Comparison of ENCODE assay signal across 1 cellular context in genomic region chr17:67824735-67825626, GRCh38.
A peak's percentile ranks its signal among the peaks of the same experiment; 100 is the strongest.
TF ChIP-seq lines count a peak whose summit lies in the region.

A gene with protein sequence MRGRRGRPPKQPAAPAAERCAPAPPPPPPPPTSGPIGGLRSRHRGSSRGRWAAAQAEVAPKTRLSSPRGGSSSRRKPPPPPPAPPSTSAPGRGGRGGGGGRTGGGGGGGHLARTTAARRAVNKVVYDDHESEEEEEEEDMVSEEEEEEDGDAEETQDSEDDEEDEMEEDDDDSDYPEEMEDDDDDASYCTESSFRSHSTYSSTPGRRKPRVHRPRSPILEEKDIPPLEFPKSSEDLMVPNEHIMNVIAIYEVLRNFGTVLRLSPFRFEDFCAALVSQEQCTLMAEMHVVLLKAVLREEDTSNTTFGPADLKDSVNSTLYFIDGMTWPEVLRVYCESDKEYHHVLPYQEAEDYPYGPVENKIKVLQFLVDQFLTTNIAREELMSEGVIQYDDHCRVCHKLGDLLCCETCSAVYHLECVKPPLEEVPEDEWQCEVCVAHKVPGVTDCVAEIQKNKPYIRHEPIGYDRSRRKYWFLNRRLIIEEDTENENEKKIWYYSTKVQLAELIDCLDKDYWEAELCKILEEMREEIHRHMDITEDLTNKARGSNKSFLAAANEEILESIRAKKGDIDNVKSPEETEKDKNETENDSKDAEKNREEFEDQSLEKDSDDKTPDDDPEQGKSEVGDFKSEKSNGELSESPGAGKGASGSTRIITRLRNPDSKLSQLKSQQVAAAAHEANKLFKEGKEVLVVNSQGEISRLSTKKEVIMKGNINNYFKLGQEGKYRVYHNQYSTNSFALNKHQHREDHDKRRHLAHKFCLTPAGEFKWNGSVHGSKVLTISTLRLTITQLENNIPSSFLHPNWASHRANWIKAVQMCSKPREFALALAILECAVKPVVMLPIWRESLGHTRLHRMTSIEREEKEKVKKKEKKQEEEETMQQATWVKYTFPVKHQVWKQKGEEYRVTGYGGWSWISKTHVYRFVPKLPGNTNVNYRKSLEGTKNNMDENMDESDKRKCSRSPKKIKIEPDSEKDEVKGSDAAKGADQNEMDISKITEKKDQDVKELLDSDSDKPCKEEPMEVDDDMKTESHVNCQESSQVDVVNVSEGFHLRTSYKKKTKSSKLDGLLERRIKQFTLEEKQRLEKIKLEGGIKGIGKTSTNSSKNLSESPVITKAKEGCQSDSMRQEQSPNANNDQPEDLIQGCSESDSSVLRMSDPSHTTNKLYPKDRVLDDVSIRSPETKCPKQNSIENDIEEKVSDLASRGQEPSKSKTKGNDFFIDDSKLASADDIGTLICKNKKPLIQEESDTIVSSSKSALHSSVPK (N-terminal part only) (plus strand): TSS chr17:67825503. CDS start chr17:67825725, 222 bp downstream.

TF ChIP-seq in HepG2, 621 proteins besides CTCF, POLR2A, EP300 and RAD21 (continued from another document and continues in another):
- TF ChIP-seq ZNF850 (CRISPR knock-in tag; conservative IDR thresholded peaks at IDR 0.05) (no peak), HOXA9 (CRISPR knock-in tag; IDR thresholded peaks at IDR 0.05; ENCODE audit: borderline replicate concordance) (0 out of 2 replicates have a peak, but pooled peaks have one; percentile 58), U2AF1 (optimal IDR thresholded peaks at IDR 0.05; ENCODE audit: low read depth, low read length) (no peak), ZMAT5 (CRISPR knock-in tag; IDR thresholded peaks at IDR 0.05; ENCODE audit: borderline replicate concordance, low read depth) (no peak), SAP130 (CRISPR knock-in tag; IDR thresholded peaks at IDR 0.05; ENCODE audit: low read depth) (peak; percentile 81), BHLHE40 (IDR thresholded peaks at IDR 0.05; ENCODE audit: low read length) (peak; percentile 100), KLF15 (CRISPR knock-in tag; IDR thresholded peaks at IDR 0.05; ENCODE audit: borderline replicate concordance) (peak; percentile 57; the same call in 1 of the 2 replicates), HOXA3 (CRISPR knock-in tag; IDR thresholded peaks at IDR 0.05) (peak; percentile 95), ZNF660 (CRISPR knock-in tag; IDR thresholded peaks at IDR 0.05; ENCODE audit: borderline replicate concordance, low read depth) (no peak), ZFP90 (CRISPR knock-in tag; IDR thresholded peaks at IDR 0.05; ENCODE audit: borderline replicate concordance) (peak; percentile 23; the same call in 1 of the 2 replicates), SIN3B (IDR thresholded peaks at IDR 0.05; ENCODE audit: low read length) (no peak), NR3C1 (CRISPR knock-in tag; IDR thresholded peaks at IDR 0.05) (no peak), RAD51 (IDR thresholded peaks at IDR 0.05; ENCODE audit: borderline replicate concordance) (peak; percentile 79), ZNF256 (CRISPR knock-in tag; conservative IDR thresholded peaks at IDR 0.05) (0 out of 2 replicates have a peak, but pooled peaks have one; percentile 47), ZNF598 (CRISPR knock-in tag; IDR thresholded peaks at IDR 0.05; ENCODE audit: borderline replicate concordance) (no peak), DPF2 (CRISPR knock-in tag; IDR thresholded peaks at IDR 0.05; ENCODE audit: borderline replicate concordance, low read depth) (no peak), ZNF367 (CRISPR knock-in tag; IDR thresholded peaks at IDR 0.05; ENCODE audit: borderline replicate concordance) (peak; percentile 23; the same call in 1 of the 2 replicates), THAP7 (CRISPR knock-in tag; IDR thresholded peaks at IDR 0.05) (no peak), PITX1 (CRISPR knock-in tag; IDR thresholded peaks at IDR 0.05) (0 out of 2 replicates have a peak, but pooled peaks have one; percentile 14), ZNF18 (CRISPR knock-in tag; IDR thresholded peaks at IDR 0.05; ENCODE audit: insufficient replicate concordance) (no peak), PHF8 (CRISPR knock-in tag; IDR thresholded peaks at IDR 0.05) (peak; percentile 84), ETV5 (CRISPR knock-in tag; IDR thresholded peaks at IDR 0.05; ENCODE audit: borderline replicate concordance) (no peak), GTF3A (CRISPR knock-in tag; conservative IDR thresholded peaks at IDR 0.05) (no peak), ZNF10 (CRISPR knock-in tag; IDR thresholded peaks at IDR 0.05; ENCODE audit: borderline replicate concordance, low read depth) (no peak), SRSF1 (optimal IDR thresholded peaks at IDR 0.05; ENCODE audit: low read depth, low read length) (no peak), SNRNP70 (IDR thresholded peaks at IDR 0.05; ENCODE audit: low read depth, low read length) (no peak), HIVEP1 (CRISPR knock-in tag; IDR thresholded peaks at IDR 0.05) (no peak), MATR3 (CRISPR knock-in tag; IDR thresholded peaks at IDR 0.05) (no peak), CBFB (CRISPR knock-in tag; IDR thresholded peaks at IDR 0.05) (peak; percentile 65), ZNF337 (CRISPR knock-in tag; IDR thresholded peaks at IDR 0.05; ENCODE audit: borderline replicate concordance, low read depth) (no peak), ZNF264 (CRISPR knock-in tag; IDR thresholded peaks at IDR 0.05) (0 out of 2 replicates have a peak, but pooled peaks have one; percentile 42), SRSF4 (IDR thresholded peaks at IDR 0.05; ENCODE audit: low read depth, low read length, poor library complexity, severe bottlenecking) (no peak), PAWR (CRISPR knock-in tag; IDR thresholded peaks at IDR 0.05; ENCODE audit: borderline replicate concordance) (peak; percentile 59; the same call in 1 of the 2 replicates), ESRRA (CRISPR knock-in tag; IDR thresholded peaks at IDR 0.05; ENCODE audit: low read depth) (peak; percentile 43; the same call in 1 of the 2 replicates), ARNT2 (CRISPR knock-in tag; IDR thresholded peaks at IDR 0.05; ENCODE audit: low read depth) (peak; percentile 91), ZMYM4 (CRISPR knock-in tag; IDR thresholded peaks at IDR 0.05) (peak; percentile 87), ZNF350 (CRISPR knock-in tag; IDR thresholded peaks at IDR 0.05; ENCODE audit: borderline replicate concordance, low read depth) (no peak), SRY (CRISPR knock-in tag; IDR thresholded peaks at IDR 0.05) (peak; percentile 62; the same call in 1 of the 2 replicates), HDAC1 (CRISPR knock-in tag; IDR thresholded peaks at IDR 0.05) (peak; percentile 64), TBP (CRISPR knock-in tag; IDR thresholded peaks at IDR 0.05) (no peak), ZNF24 (IDR thresholded peaks at IDR 0.05) (0 out of 2 replicates have a peak, but pooled peaks have one; percentile 49)
- TF ChIP-seq, protein P1, sequence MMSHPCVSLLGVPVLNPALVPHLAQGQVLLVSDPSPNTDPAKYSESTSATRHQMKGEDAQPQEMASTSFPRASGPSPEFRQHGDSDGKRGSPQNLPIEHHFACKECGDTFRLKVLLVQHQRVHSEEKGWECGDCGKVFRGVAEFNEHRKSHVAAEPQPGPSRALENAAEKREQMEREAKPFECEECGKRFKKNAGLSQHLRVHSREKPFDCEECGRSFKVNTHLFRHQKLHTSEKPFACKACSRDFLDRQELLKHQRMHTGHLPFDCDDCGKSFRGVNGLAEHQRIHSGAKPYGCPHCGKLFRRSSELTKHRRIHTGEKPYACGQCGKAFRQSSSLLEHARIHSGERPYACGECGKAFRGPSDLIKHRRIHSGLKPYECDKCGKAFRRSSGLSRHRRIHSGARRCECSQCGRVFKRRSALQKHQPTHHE (CRISPR knock-in tag; IDR thresholded peaks at IDR 0.05; ENCODE audit: borderline replicate concordance) = no peak
- TF ChIP-seq, protein P2, sequence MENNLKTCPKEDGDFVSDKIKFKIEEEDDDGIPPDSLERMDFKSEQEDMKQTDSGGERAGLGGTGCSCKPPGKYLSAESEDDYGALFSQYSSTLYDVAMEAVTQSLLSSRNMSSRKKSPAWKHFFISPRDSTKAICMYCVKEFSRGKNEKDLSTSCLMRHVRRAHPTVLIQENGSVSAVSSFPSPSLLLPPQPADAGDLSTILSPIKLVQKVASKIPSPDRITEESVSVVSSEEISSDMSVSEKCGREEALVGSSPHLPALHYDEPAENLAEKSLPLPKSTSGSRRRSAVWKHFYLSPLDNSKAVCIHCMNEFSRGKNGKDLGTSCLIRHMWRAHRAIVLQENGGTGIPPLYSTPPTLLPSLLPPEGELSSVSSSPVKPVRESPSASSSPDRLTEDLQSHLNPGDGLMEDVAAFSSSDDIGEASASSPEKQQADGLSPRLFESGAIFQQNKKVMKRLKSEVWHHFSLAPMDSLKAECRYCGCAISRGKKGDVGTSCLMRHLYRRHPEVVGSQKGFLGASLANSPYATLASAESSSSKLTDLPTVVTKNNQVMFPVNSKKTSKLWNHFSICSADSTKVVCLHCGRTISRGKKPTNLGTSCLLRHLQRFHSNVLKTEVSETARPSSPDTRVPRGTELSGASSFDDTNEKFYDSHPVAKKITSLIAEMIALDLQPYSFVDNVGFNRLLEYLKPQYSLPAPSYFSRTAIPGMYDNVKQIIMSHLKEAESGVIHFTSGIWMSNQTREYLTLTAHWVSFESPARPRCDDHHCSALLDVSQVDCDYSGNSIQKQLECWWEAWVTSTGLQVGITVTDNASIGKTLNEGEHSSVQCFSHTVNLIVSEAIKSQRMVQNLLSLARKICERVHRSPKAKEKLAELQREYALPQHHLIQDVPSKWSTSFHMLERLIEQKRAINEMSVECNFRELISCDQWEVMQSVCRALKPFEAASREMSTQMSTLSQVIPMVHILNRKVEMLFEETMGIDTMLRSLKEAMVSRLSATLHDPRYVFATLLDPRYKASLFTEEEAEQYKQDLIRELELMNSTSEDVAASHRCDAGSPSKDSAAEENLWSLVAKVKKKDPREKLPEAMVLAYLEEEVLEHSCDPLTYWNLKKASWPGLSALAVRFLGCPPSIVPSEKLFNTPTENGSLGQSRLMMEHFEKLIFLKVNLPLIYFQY (CRISPR knock-in tag; IDR thresholded peaks at IDR 0.05; ENCODE audit: borderline replicate concordance) = peak; percentile 54; the same call in 1 of the 2 replicates
- TF ChIP-seq, protein P3, sequence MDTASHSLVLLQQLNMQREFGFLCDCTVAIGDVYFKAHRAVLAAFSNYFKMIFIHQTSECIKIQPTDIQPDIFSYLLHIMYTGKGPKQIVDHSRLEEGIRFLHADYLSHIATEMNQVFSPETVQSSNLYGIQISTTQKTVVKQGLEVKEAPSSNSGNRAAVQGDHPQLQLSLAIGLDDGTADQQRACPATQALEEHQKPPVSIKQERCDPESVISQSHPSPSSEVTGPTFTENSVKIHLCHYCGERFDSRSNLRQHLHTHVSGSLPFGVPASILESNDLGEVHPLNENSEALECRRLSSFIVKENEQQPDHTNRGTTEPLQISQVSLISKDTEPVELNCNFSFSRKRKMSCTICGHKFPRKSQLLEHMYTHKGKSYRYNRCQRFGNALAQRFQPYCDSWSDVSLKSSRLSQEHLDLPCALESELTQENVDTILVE (CRISPR knock-in tag; IDR thresholded peaks at IDR 0.05) = peak; percentile 76; the same call in 1 of the 2 replicates
- TF ChIP-seq, protein P4, sequence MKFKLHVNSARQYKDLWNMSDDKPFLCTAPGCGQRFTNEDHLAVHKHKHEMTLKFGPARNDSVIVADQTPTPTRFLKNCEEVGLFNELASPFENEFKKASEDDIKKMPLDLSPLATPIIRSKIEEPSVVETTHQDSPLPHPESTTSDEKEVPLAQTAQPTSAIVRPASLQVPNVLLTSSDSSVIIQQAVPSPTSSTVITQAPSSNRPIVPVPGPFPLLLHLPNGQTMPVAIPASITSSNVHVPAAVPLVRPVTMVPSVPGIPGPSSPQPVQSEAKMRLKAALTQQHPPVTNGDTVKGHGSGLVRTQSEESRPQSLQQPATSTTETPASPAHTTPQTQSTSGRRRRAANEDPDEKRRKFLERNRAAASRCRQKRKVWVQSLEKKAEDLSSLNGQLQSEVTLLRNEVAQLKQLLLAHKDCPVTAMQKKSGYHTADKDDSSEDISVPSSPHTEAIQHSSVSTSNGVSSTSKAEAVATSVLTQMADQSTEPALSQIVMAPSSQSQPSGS (CRISPR knock-in tag; IDR thresholded peaks at IDR 0.05) = no peak; the same call in 1 of the 2 replicates
- TF ChIP-seq, protein P5, sequence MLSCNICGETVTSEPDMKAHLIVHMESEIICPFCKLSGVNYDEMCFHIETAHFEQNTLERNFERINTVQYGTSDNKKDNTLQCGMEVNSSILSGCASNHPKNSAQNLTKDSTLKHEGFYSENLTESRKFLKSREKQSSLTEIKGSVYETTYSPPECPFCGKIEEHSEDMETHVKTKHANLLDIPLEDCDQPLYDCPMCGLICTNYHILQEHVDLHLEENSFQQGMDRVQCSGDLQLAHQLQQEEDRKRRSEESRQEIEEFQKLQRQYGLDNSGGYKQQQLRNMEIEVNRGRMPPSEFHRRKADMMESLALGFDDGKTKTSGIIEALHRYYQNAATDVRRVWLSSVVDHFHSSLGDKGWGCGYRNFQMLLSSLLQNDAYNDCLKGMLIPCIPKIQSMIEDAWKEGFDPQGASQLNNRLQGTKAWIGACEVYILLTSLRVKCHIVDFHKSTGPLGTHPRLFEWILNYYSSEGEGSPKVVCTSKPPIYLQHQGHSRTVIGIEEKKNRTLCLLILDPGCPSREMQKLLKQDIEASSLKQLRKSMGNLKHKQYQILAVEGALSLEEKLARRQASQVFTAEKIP (CRISPR knock-in tag; IDR thresholded peaks at IDR 0.05; ENCODE audit: borderline replicate concordance) = no peak
- TF ChIP-seq, protein P6, sequence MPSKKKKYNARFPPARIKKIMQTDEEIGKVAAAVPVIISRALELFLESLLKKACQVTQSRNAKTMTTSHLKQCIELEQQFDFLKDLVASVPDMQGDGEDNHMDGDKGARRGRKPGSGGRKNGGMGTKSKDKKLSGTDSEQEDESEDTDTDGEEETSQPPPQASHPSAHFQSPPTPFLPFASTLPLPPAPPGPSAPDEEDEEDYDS (CRISPR knock-in tag; IDR thresholded peaks at IDR 0.05) = peak; percentile 77
- TF ChIP-seq, protein P7, sequence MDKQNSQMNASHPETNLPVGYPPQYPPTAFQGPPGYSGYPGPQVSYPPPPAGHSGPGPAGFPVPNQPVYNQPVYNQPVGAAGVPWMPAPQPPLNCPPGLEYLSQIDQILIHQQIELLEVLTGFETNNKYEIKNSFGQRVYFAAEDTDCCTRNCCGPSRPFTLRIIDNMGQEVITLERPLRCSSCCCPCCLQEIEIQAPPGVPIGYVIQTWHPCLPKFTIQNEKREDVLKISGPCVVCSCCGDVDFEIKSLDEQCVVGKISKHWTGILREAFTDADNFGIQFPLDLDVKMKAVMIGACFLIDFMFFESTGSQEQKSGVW (CRISPR knock-in tag; IDR thresholded peaks at IDR 0.05; ENCODE audit: borderline replicate concordance) = no peak
